ENCODE assay signal across 15 cellular contexts in genomic region chr22:41365425-41365824, GRCh38.
"Had no signal": no experiment of that assay in that cellular context is flagged by ENCODE, and none has a peak within 500 bp of the region (broad histone marks: within the 10 kb centered on the region; RNA-seq: fewer than 3 reads in every experiment).

No MANE protein-coding gene starts in this region.

- H3K27ac Mint-ChIP-seq: type B pancreatic cell had no signal

- DNase-seq: effector memory CD4-positive, alpha-beta T cell; heart left ventricle; hippocampal formation; left colon; mammary epithelial cell; naive thymus-derived CD4-positive, alpha-beta T cell; ovary; small intestine; stimulated activated CD4-positive, alpha-beta T cell treated with anti-CD3 and anti-CD28 coated beads, Interleukin-12 subunit alpha, Interleukin-12 subunit beta, amount 100 ng/mL, for 4 hours; stimulated activated naive CD4-positive, alpha-beta T cell had no signal

- H3K4me3 ChIP-seq: coronary artery, heart left ventricle, ovary, right atrium auricular region, vagina had no signal

- H3K9me3 ChIP-seq: heart left ventricle, ovary, right atrium auricular region, vagina had no signal

- H3K4me3 Mint-ChIP-seq: type B pancreatic cell had no signal

- H3K27ac ChIP-seq: right atrium auricular region had no signal

- H3K36me3 ChIP-seq: heart left ventricle, ovary, right atrium auricular region, vagina had no signal

- H3K9me3 Mint-ChIP-seq: type B pancreatic cell had no signal

- H3K27me3 ChIP-seq: heart left ventricle, ovary, right atrium auricular region, vagina had no signal

- ATAC-seq: esophagus mucosa; heart left ventricle; left colon; naive thymus-derived CD4-positive, alpha-beta T cell had no signal

- H3K27me3 Mint-ChIP-seq: type B pancreatic cell had no signal

- H3K36me3 Mint-ChIP-seq: type B pancreatic cell had no signal
